8 cellular contexts compared by ENCODE assay signal in the genomic region with DNA sequence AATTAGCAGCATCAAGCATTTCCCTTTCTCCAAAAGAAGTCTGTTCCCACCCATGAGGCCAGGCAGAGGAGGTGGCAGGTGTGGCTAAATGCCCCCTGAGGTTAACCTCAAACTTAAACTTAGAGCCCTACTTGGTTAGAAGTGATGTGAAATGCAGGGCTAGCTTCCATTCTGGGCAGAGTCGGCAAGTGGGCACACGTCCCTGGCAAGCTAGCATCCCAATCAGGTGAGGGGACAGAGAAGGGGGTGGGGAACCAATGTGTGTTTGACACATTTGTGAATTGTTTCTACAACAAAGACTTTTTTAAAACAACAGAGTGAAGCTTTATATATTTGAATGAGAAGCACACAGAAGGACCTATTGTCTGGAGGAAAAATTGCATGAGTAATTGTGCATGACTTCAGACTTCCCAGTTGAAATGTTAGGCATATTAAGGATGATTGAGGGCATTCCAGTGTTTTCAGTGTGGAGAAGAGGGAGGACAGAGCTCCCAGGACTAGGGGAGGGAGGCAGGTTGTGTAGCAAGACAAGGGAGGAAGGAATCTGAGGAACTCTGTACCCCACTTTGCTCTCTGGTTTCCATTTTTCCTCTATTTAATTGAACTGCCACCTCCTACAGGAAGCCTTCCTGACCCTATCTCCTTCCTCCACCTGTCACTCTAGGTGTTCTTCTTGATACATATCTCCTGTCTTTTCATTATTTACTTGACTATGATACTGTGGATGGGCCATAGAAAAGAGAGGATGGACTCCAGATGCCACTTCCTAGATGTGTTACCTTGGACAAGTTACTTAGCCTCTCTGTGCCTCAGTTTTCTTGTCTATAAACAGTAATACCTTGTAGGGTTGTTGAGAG.
DNase-seq lines count a peak whose midpoint lies in the region; ATAC-seq and TF ChIP-seq lines count a peak whose summit lies in the region.

No MANE protein-coding gene starts in this region.

- no peak for TF ChIP-seq CTCF in AG04450 (IDR thresholded peaks at IDR 0.05; ENCODE audit: low read depth, low read length)

- ATAC-seq in GM21737 (IDR thresholded peaks at IDR 0.05; ENCODE audit: unreplicated experiment), result peak; percentile 17
- no peak for ATAC-seq in HG03469 (IDR thresholded peaks at IDR 0.05; ENCODE audit: unreplicated experiment)

- POLR2A ChIA-PET in AG04450 (lab: Yijun Ruan, JAX), result interaction anchor here (0.6 to 1.6 kb wide), 2 partner anchors 22 to 183 kb away, joined by 3 to 11 read pairs; no protein-coding TSS in a partner anchor

- DNase-seq in AG04450 (ENCODE audit: low read depth, low spot score) (no peak), amygdala (lab: John Stamatoyannopoulos, UW) (peak in 54 of 56 donors; percentile 3 to 87 (median 64)), medulla oblongata (ENCODE audit: extremely low spot score) (peak; percentile 90), NCI-H1436 (lab: John Stamatoyannopoulos, UW) (no peak), NCI-H510A treated with DMSO at 0.1 percent for 48 hours (lab: John Stamatoyannopoulos, UW) (no peak)
- DNase-seq in activated CD8-positive, alpha-beta memory T cell treated with anti-CD3 and anti-CD28 coated beads, Interleukin-2, amount 50 U/mL, for 48 hours, result no peak

- H3K27ac ChIP-seq in AG04450 (ENCODE audit: low read depth, low read length), result peak overlapping the region; percentile 41

- no peaks in the 10 kb centered on the region for H3K27me3 ChIP-seq in AG04450 (ENCODE audit: control insufficient read depth, insufficient read depth, low read length)

- CTCF ChIA-PET in AG04450 (lab: Charles Lee), result interaction anchor here (2.0 kb wide), 1 partner anchor 10 kb away, joined by 6 read pairs; no protein-coding TSS in a partner anchor

- H3K4me3 ChIP-seq in AG04450 (ENCODE audit: low read depth, low read length), result no peak overlapping the region

- H3K9me3 ChIP-seq in AG04450 (ENCODE audit: control insufficient read depth, insufficient read depth, low read length), result no peaks in the 10 kb centered on the region

Comparison
In these comparisons a context has a peak if more than half of its experiments do, and no peak if none do; other contexts are left out.
1. DNase-seq: peak in amygdala (54 of 56) and medulla oblongata (single experiment); none in AG04450 (single experiment), NCI-H1436 (single experiment), activated CD8-positive, alpha-beta memory T cell treated with anti-CD3 and anti-CD28 coated beads, Interleukin-2, amount 50 U/mL, for 48 hours (single experiment) and NCI-H510A treated with DMSO at 0.1 percent for 48 hours (single experiment).